In genomic region chr22:38106814-38107578, GRCh38 we compare ENCODE assay signal across 34 cellular contexts. TPM values are rescaled to one million over a fixed set of nuclear protein-coding genes. Genes with fewer than 3 reads are reported as not detected.
DNase-seq lines count a peak whose midpoint lies in the region; ATAC-seq, FAIRE-seq and TF ChIP-seq lines count a peak whose summit lies in the region.
"Had no signal": no experiment of that assay in that cellular context is flagged by ENCODE, and none has a peak within 500 bp of the region (broad histone marks: within the 10 kb centered on the region; RNA-seq: fewer than 3 reads in every experiment).

No MANE protein-coding gene starts in this region.

- no peak overlapping the region for H3K4me3 ChIP-seq in GM06990 (replicated peaks; ENCODE audit: low read depth, low read length)
- no peak overlapping the region for H3K4me3 ChIP-seq in brain microvascular endothelial cell (ENCODE audit: low read depth, low read length)
- no peak overlapping the region for H3K4me3 ChIP-seq in lower lobe of right lung
- H3K4me3 ChIP-seq in small intestine (ENCODE audit: low read depth in 1 of 2, low read length in 2 of 2), result no peak overlapping the region
- H3K4me3 ChIP-seq in MG63, result no peak overlapping the region
- H3K4me3 ChIP-seq: cardiac muscle cell, GM12878, heart right ventricle, SJSA1, spleen, upper lobe of right lung had no signal

- H3K27me3 ChIP-seq in GM06990 (replicated peaks; ENCODE audit: control insufficient read depth, insufficient read depth, low read length), result no peaks in the 10 kb centered on the region
- no peaks in the 10 kb centered on the region for H3K27me3 ChIP-seq in brain microvascular endothelial cell (replicated peaks)
- H3K27me3 ChIP-seq in lower lobe of right lung (ENCODE audit: low read depth), result no peaks in the 10 kb centered on the region
- H3K27me3 ChIP-seq in small intestine (ENCODE audit: control insufficient read depth in 2 of 2, insufficient read depth in 2 of 2, low read length in 2 of 2), result no peaks in the 10 kb centered on the region
- no peaks in the 10 kb centered on the region for H3K27me3 ChIP-seq in MG63
- H3K27me3 ChIP-seq: cardiac muscle cell, heart right ventricle, SJSA1, spleen, upper lobe of right lung had no signal

- H3K4me1 ChIP-seq in lower lobe of right lung, result no peaks in the 10 kb centered on the region
- H3K4me1 ChIP-seq in small intestine (ENCODE audit: control insufficient read depth in 2 of 2, insufficient read depth in 1 of 2, low read depth in 1 of 2, low read length in 1 of 2), result no peaks in the 10 kb centered on the region
- H3K4me1 ChIP-seq: SJSA1, spleen, upper lobe of right lung had no signal

- peaks cover 1% of the 10 kb centered on the region; the same call in 1 of the 2 replicates for H3K36me3 ChIP-seq in GM06990 (ENCODE audit: control insufficient read depth, insufficient read depth, low read length)
- no peaks in the 10 kb centered on the region for H3K36me3 ChIP-seq in brain microvascular endothelial cell (replicated peaks)
- no peaks in the 10 kb centered on the region for H3K36me3 ChIP-seq in lower lobe of right lung
- H3K36me3 ChIP-seq in small intestine (ENCODE audit: control insufficient read depth in 2 of 2, insufficient read depth in 2 of 2, low read length in 2 of 2), result peaks cover 0 to 7% of the 10 kb centered on the region in 2 donors
- H3K36me3 ChIP-seq in MG63, result no peaks in the 10 kb centered on the region
- H3K36me3 ChIP-seq: cardiac muscle cell, SJSA1, upper lobe of right lung had no signal

- no peaks in the 10 kb centered on the region for H3K9me3 ChIP-seq in lower lobe of right lung
- H3K9me3 ChIP-seq in small intestine (ENCODE audit: control insufficient read depth, low read depth), result no peaks in the 10 kb centered on the region
- no peaks in the 10 kb centered on the region for H3K9me3 ChIP-seq in MG63
- H3K9me3 ChIP-seq: heart right ventricle, SJSA1, spleen, upper lobe of right lung had no signal

- FAIRE-seq in small intestine (lab: Jason Lieb, UNC), result no peak
- FAIRE-seq: D721Med, GM12878 had no signal

- intact Hi-C loops in lower lobe of right lung (cut with DNase I), result no loop called here

- 58 to 73% (median 66%) methylated on average over 17 of the region's 17 CpGs for WGBS in small intestine, 3 donors

- TF ChIP-seq CTCF in GM06990 (IDR thresholded peaks at IDR 0.05; ENCODE audit: insufficient read depth, low read length, poor library complexity, severe bottlenecking) (no peak), brain microvascular endothelial cell (IDR thresholded peaks at IDR 0.05; ENCODE audit: low read depth, low read length, missing control alignments) (peak; percentile 11), lower lobe of right lung (IDR thresholded peaks at IDR 0.05) (no peak)

- H3K27ac ChIP-seq in brain microvascular endothelial cell (no peak overlapping the region), lower lobe of right lung (no peak overlapping the region), small intestine (ENCODE audit: low read depth in 1 of 2, low read length in 1 of 2) (peak overlapping the region; percentile 3 to 49)
- H3K27ac ChIP-seq: cardiac muscle cell, heart right ventricle, SJSA1, spleen, upper lobe of right lung had no signal

- DNase-seq in GM06990 (ENCODE audit: extremely low read depth, insufficient read length) (peak; percentile 1), brain microvascular endothelial cell (no peak), lower lobe of right lung (peak; percentile 41), small intestine (no peak), SKM-1 (lab: John Stamatoyannopoulos, UW; ENCODE audit: unreplicated experiment) (no peak), MG63 (no peak), SIG-M5 (lab: John Stamatoyannopoulos, UW) (no peak)
- DNase-seq: activated CD4-positive, alpha-beta memory T cell treated with anti-CD3 and anti-CD28 coated beads for 36 hours; activated CD4-positive, CD25-positive, alpha-beta regulatory T cell; activated CD8-positive, alpha-beta memory T cell treated with anti-CD3 and anti-CD28 coated beads, Interleukin-2, amount 50 U/mL, for 4 hours; activated naive CD4-positive, alpha-beta T cell treated with anti-CD3 and anti-CD28 coated beads, Interleukin-2, amount 50 U/mL, for 16 hours; amniotic stem cell; CD4-positive, CD25-positive, alpha-beta regulatory T cell; cortex of kidney; heart right ventricle; IMR-90; mesendoderm; naive thymus-derived CD4-positive, alpha-beta T cell; NCI-H1048; NCI-H1694; NCI-H2171 treated with DMSO at 0.1 percent for 48 hours; NCI-H510A treated with DMSO at 0.1 percent for 48 hours; PC-3; spleen; upper lobe of right lung had no signal

- ATAC-seq in lower lobe of right lung (no peak), HG02840 (IDR thresholded peaks at IDR 0.05; ENCODE audit: low FRiP score, unreplicated experiment) (no peak)
- ATAC-seq: activated T-helper 17 cell treated with anti-CD3 and anti-CD28 coated beads, Interleukin-2, amount 50 U/mL, for 72 hours; GM12878; naive thymus-derived CD4-positive, alpha-beta T cell; PC-3 had no signal

- in situ Hi-C loops in brain microvascular endothelial cell (cut with HindIII; ENCODE audit: low pct_ligation_motif_present, low sequenced_read_pairs), result no loop called here

RNA-seq across cellular contexts. Expression of gene BAIAP2L2, which starts 3.5 kb away (rescaled TPM):
- 0.44 TPM for total RNA-seq in lower lobe of right lung
- 100 to 1,000 TPM in 2 of 3 donors, 10 to 100 TPM in 1; 59.0 to 484 (median 395) TPM for polyA plus RNA-seq in small intestine
- 20.4 and 63.3 TPM in 2 replicates for total RNA-seq in MG63 (2014; rRNA removed; shearing (Covaris generic); ENCODE audit: low replicate concordance)
- total RNA-seq: SJSA1 had no signal
- polyA plus RNA-seq: CD4-positive, CD25-positive, alpha-beta regulatory T cell; naive thymus-derived CD4-positive, alpha-beta T cell had no signal

RNA-seq across cellular contexts. Expression of gene SLC16A8, which starts 23.0 kb away (rescaled TPM):
- 0.24 TPM for total RNA-seq in lower lobe of right lung
- under 1 TPM in 1 of 3 donors, not detected in 2; 0.37 TPM for polyA plus RNA-seq in small intestine
- not detected in 2 replicates for total RNA-seq in MG63 (2014; rRNA removed; shearing (Covaris generic); ENCODE audit: low replicate concordance)
- total RNA-seq: activated T-helper 17 cell treated with anti-CD3 and anti-CD28 coated beads, Interleukin-2, amount 50 U/mL, for 72 hours; CD4-positive, CD25-positive, alpha-beta regulatory T cell; Daoy; fibroblast of villous mesenchyme; GM12878; IMR-90; naive thymus-derived CD4-positive, alpha-beta T cell; osteocyte; PC-3; SJSA1; upper lobe of right lung had no signal
- polyA plus RNA-seq: CD4-positive, CD25-positive, alpha-beta regulatory T cell; GM12878; IMR-90; naive thymus-derived CD4-positive, alpha-beta T cell had no signal

RNA-seq across cellular contexts. Expression of gene PICK1, which starts 49.8 kb away (rescaled TPM):
- total RNA-seq in lower lobe of right lung, result 35.4 TPM
- 10 to 100 TPM; 24.3 to 33.3 (median 33.0) TPM for polyA plus RNA-seq in small intestine
- total RNA-seq in MG63 (2014; rRNA removed; shearing (Covaris generic); ENCODE audit: low replicate concordance), result 7.3 and 21.7 TPM in 2 replicates

Comparison
In these comparisons a context has a peak if more than half of its experiments do, and no peak if none do; other contexts are left out.
1. DNase-seq: peak in GM06990 (single experiment) and lower lobe of right lung (single experiment); none in brain microvascular endothelial cell (single experiment), small intestine (single experiment), SKM-1 (single experiment), MG63 (single experiment) and SIG-M5 (single experiment).
2. H3K27ac ChIP-seq: peak in small intestine (2 of 2); none in brain microvascular endothelial cell (single experiment) and lower lobe of right lung (single experiment).
3. RNA of gene BAIAP2L2, which starts 3.5 kb away (total RNA-seq): 20.4 to 63.3 TPM in MG63; 0.44 TPM in lower lobe of right lung (single experiment); every median in the first group is over 10 times any median in the second.